In genomic region chr1:111448482-111448917, GRCh38 we compare ENCODE assay signal across 8 cellular contexts. TPM values are rescaled to one million over a fixed set of nuclear protein-coding genes. Genes with fewer than 3 reads are reported as not detected.
A peak's percentile ranks its signal among the peaks of the same experiment; 100 is the strongest.
DNase-seq lines count a peak whose midpoint lies in the region; ATAC-seq and TF ChIP-seq lines count a peak whose summit lies in the region.

No MANE protein-coding gene starts in this region.

- TF ChIP-seq CTCF in WERI-Rb-1 (IDR thresholded peaks at IDR 0.05; ENCODE audit: low read depth, low read length): no peak
- TF ChIP-seq CTCF in epithelial cell of esophagus (IDR thresholded peaks at IDR 0.05; ENCODE audit: insufficient read depth, low read depth, low read length, missing control alignments): no peak
- no peak for TF ChIP-seq CTCF in neural cell (IDR thresholded peaks at IDR 0.05; ENCODE audit: poor library complexity, severe bottlenecking)

- TF ChIP-seq RAD21 in neural cell (conservative IDR thresholded peaks at IDR 0.05): no peak

- H3K79me2 ChIP-seq in neural cell (replicated peaks; ENCODE audit: insufficient read depth, low read length): peaks cover 44% of the 10 kb centered on the region

- TF ChIP-seq EP300 in neural cell (conservative IDR thresholded peaks at IDR 0.05; ENCODE audit: poor library complexity, severe bottlenecking): no peak

- H3K36me3 ChIP-seq in WERI-Rb-1 (peaks cover 30% of the 10 kb centered on the region), neural cell (ENCODE audit: insufficient read depth, low read length) (no peaks in the 10 kb centered on the region)

- H3K27ac ChIP-seq in WERI-Rb-1 (peak overlapping the region; percentile 59), neural cell (ENCODE audit: low read length) (no peak overlapping the region)

- peak overlapping the region; percentile 74 for H3K4me2 ChIP-seq in neural cell (ENCODE audit: low read length)

- H3K9me2 ChIP-seq in neural cell (ENCODE audit: insufficient read depth, low read length): no peaks in the 10 kb centered on the region

- H3K9me3 ChIP-seq in WERI-Rb-1 (ENCODE audit: severe bottlenecking) (no peaks in the 10 kb centered on the region), neural cell (ENCODE audit: low read length) (no peaks in the 10 kb centered on the region)

- H3K9ac ChIP-seq in neural cell (ENCODE audit: low read length): peak overlapping the region; percentile 78

- peak overlapping the region; percentile 100 for H3K4me3 ChIP-seq in WERI-Rb-1 (ENCODE audit: low read depth, low read length)
- H3K4me3 ChIP-seq in epithelial cell of esophagus (ENCODE audit: low read length): peak overlapping the region; percentile 100
- peak overlapping the region; percentile 87 for H3K4me3 ChIP-seq in neural cell (ENCODE audit: low read length)

- no peaks in the 10 kb centered on the region for H3F3A ChIP-seq in neural cell (ENCODE audit: insufficient read depth, low read length, poor library complexity, severe bottlenecking)

- H2AFZ ChIP-seq in neural cell (ENCODE audit: low read depth, low read length): peak overlapping the region; percentile 68

- DNase-seq in NCI-H748 (lab: John Stamatoyannopoulos, UW; ENCODE audit: unreplicated experiment) (peak; percentile 40), NCI-H748 treated with DMSO at 0.1 percent for 48 hours (lab: John Stamatoyannopoulos, UW) (no peak), WERI-Rb-1 (no peak), epithelial cell of esophagus (ENCODE audit: low read depth) (peak; percentile 51), foreskin melanocyte (no peak), NCI-H446 (lab: John Stamatoyannopoulos, UW) (no peak)

- peak; percentile 19 for ATAC-seq in HG03097 (IDR thresholded peaks at IDR 0.05; ENCODE audit: low FRiP score, unreplicated experiment)

- no peaks in the 10 kb centered on the region for H4K20me1 ChIP-seq in neural cell (ENCODE audit: insufficient read depth)

- H3K27me3 ChIP-seq in WERI-Rb-1 (ENCODE audit: insufficient read depth, low read depth, severe bottlenecking): no peaks in the 10 kb centered on the region
- no peaks in the 10 kb centered on the region for H3K27me3 ChIP-seq in neural cell (ENCODE audit: insufficient read depth, low read depth, low read length)

TF ChIP-seq in neural cell, 6 proteins besides CTCF, POLR2A, EP300 and RAD21:
- TF ChIP-seq TAF1 (IDR thresholded peaks at IDR 0.05; ENCODE audit: low read depth) (no peak), POLR2AphosphoS5 (IDR thresholded peaks at IDR 0.05) (no peak), EZH2 (IDR thresholded peaks at IDR 0.05; ENCODE audit: borderline replicate concordance, insufficient read depth, low read length, poor library complexity, severe bottlenecking) (no peak), SMC3 (conservative IDR thresholded peaks at IDR 0.05; ENCODE audit: poor library complexity) (no peak), MXI1 (conservative IDR thresholded peaks at IDR 0.05; ENCODE audit: poor library complexity, severe bottlenecking) (no peak), REST (IDR thresholded peaks at IDR 0.05; ENCODE audit: borderline replicate concordance) (no peak)

RNA-seq across cellular contexts. Expression of gene WDR77, which starts 0.6 kb away (rescaled TPM):
- 53.8 and 63.6 TPM in 2 replicates for polyA plus RNA-seq in neural cell
- polyA minus RNA-seq in neural cell: 38.4 and 54.3 TPM in 2 replicates

RNA-seq across cellular contexts. Expression of gene ATP5PB, which starts 0.8 kb away (rescaled TPM):
- polyA plus RNA-seq in neural cell: 582 and 597 TPM in 2 replicates
- polyA minus RNA-seq in neural cell: 214 and 280 TPM in 2 replicates

RNA-seq across cellular contexts. Expression of gene OVGP1, which starts 21.0 kb away (rescaled TPM):
- polyA plus RNA-seq in neural cell: 7.4 and 19.9 TPM in 2 replicates
- polyA minus RNA-seq in neural cell: 3.7 and 3.9 TPM in 2 replicates

RNA-seq across cellular contexts. Expression of gene C1orf162, which starts 25.3 kb away (rescaled TPM):
- 1.3 and 2.1 TPM in 2 replicates for polyA plus RNA-seq in neural cell
- polyA minus RNA-seq in neural cell: 0.49 and 1.0 TPM in 2 replicates

RNA-seq across cellular contexts. Expression of gene ADORA3, which starts 54.9 kb away (rescaled TPM):
- polyA plus RNA-seq in neural cell: not detected in 2 replicates
- not detected in 2 replicates for polyA minus RNA-seq in neural cell

Comparison
In these comparisons a context has a peak if more than half of its experiments do, and no peak if none do; other contexts are left out.
1. DNase-seq: peak in NCI-H748 (single experiment) and epithelial cell of esophagus (single experiment); none in NCI-H748 treated with DMSO at 0.1 percent for 48 hours (single experiment), WERI-Rb-1 (single experiment), foreskin melanocyte (single experiment) and NCI-H446 (0 of 2).
2. Peak in every context shown above with its lines, with median percentiles within 50 percentile points of each other: H3K4me3 ChIP-seq.